31 cellular contexts compared by ENCODE assay signal in the genomic region with DNA sequence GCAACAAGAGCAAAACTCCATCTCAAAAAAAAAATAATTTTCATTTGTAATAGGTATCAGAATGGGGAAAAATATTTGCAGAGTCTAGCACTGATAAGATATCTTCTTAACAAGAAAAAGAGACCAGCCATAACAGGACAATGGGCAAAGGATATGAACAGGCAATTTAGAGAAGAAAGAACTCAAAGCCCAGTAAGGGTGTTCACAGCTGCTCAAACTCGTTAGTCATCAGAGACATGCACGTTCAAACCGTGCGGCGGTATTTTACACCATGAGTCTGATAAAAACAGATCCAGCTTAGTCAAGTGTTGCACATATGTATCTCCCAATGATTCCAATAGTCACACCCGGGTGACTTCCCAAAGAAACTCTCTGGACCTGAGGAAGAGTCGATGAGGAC. TPM values are rescaled to one million over a fixed set of nuclear protein-coding genes. Genes with fewer than 3 reads are reported as not detected.
"Had no signal": no experiment of that assay in that cellular context is flagged by ENCODE, and none has a peak within 500 bp of the region (broad histone marks: within the 10 kb centered on the region; RNA-seq: fewer than 3 reads in every experiment).

No MANE protein-coding gene starts in this region.

- H3K4me3 ChIP-seq: adrenal gland, ascending aorta, hepatocyte, pancreas, tibial artery had no signal

- H3K27ac Mint-ChIP-seq: activated B cell treated with CpG ODN at 0.5 μM for 24 hours; activated CD4-positive, alpha-beta T cell treated with anti-CD3 and anti-CD28 coated beads for 36 hours; activated naive CD8-positive, alpha-beta T cell; activated T-cell treated with anti-CD3 and anti-CD28 coated beads, Interleukin-2, amount 50 U/mL, for 24 hours; activated T-helper 17 cell treated with anti-CD3 and anti-CD28 coated beads, Interleukin-2, amount 50 U/mL, for 72 hours; natural killer cell treated with Interleukin-12 subunit alpha and Interleukin-12 subunit beta and Interleukin-15 and Interleukin-18, amount 100 ng/mL, for 72 hours; stimulated activated naive CD8-positive, alpha-beta T cell treated with anti-CD3 and anti-CD28 coated beads, Interleukin-15, amount 100 ng/mL, for 72 hours; T-helper 1 cell treated with Interleukin-12 subunit alpha and Interleukin-12 subunit beta and Interleukin-4 antibody, amounts not matched to agents 30 μg/mL and 1 μg/mL, for 36 hours had no signal

- H3K36me3 Mint-ChIP-seq: activated naive CD8-positive, alpha-beta T cell; natural killer cell treated with Interleukin-12 subunit alpha and Interleukin-12 subunit beta and Interleukin-15 and Interleukin-18, amount 100 ng/mL, for 72 hours had no signal

- H3K9me3 Mint-ChIP-seq: activated B cell treated with CpG ODN at 0.5 μM for 24 hours; activated T-cell treated with anti-CD3 and anti-CD28 coated beads, Interleukin-2, amount 50 U/mL, for 24 hours; activated T-helper 17 cell treated with anti-CD3 and anti-CD28 coated beads, Interleukin-2, amount 50 U/mL, for 72 hours; natural killer cell treated with Interleukin-12 subunit alpha and Interleukin-12 subunit beta and Interleukin-15 and Interleukin-18, amount 100 ng/mL, for 72 hours; stimulated activated naive CD8-positive, alpha-beta T cell treated with anti-CD3 and anti-CD28 coated beads, Interleukin-15, amount 100 ng/mL, for 72 hours; T-helper 1 cell treated with Interleukin-12 subunit alpha and Interleukin-12 subunit beta and Interleukin-4 antibody, amounts not matched to agents 30 μg/mL and 1 μg/mL, for 36 hours had no signal

- DNase-seq: activated B cell treated with CpG ODN at 0.5 μM for 24 hours; activated CD4-positive, alpha-beta T cell treated with anti-CD3 and anti-CD28 coated beads for 36 hours; activated CD4-positive, alpha-beta T cell treated with anti-CD3 and anti-CD28 coated beads, Interleukin-2, amount 50 U/mL, for 4 hours; activated CD8-positive, alpha-beta memory T cell treated with anti-CD3 and anti-CD28 coated beads for 24 hours; activated CD8-positive, alpha-beta memory T cell treated with anti-CD3 and anti-CD28 coated beads, Interleukin-2, amount 50 U/mL, for 4 hours; activated naive CD4-positive, alpha-beta T cell; activated T-cell treated with anti-CD3 and anti-CD28 coated beads, Interleukin-2, amount 50 U/mL, for 24 hours; adrenal gland; brain microvascular endothelial cell; central memory CD4-positive, alpha-beta T cell; glutamatergic neuron; left ventricle myocardium superior; mammary epithelial cell; midbrain; pancreas; stimulated activated CD4-positive, alpha-beta T cell treated with anti-CD3 and anti-CD28 coated beads, Interleukin-12 subunit alpha, Interleukin-12 subunit beta, amount 100 ng/mL, for 4 hours; stimulated activated CD4-positive, alpha-beta T cell treated with anti-CD3 and anti-CD28 coated beads, Interleukin-4, amount 100 ng/mL, for 4 hours; stimulated activated naive CD8-positive, alpha-beta T cell treated with anti-CD3 and anti-CD28 coated beads, Interleukin-15, amount 100 ng/mL, for 72 hours; T1000; tibial artery had no signal

- H3K27me3 Mint-ChIP-seq: activated CD4-positive, alpha-beta T cell treated with anti-CD3 and anti-CD28 coated beads for 36 hours had no signal

- H3K4me3 Mint-ChIP-seq: activated B cell treated with CpG ODN at 0.5 μM for 24 hours; activated CD4-positive, alpha-beta T cell treated with anti-CD3 and anti-CD28 coated beads for 36 hours; activated naive CD8-positive, alpha-beta T cell; activated T-cell treated with anti-CD3 and anti-CD28 coated beads, Interleukin-2, amount 50 U/mL, for 24 hours; activated T-helper 17 cell treated with anti-CD3 and anti-CD28 coated beads, Interleukin-2, amount 50 U/mL, for 72 hours; natural killer cell treated with Interleukin-12 subunit alpha and Interleukin-12 subunit beta and Interleukin-15 and Interleukin-18, amount 100 ng/mL, for 72 hours; stimulated activated naive CD8-positive, alpha-beta T cell treated with anti-CD3 and anti-CD28 coated beads, Interleukin-15, amount 100 ng/mL, for 72 hours; T-helper 1 cell treated with Interleukin-12 subunit alpha and Interleukin-12 subunit beta and Interleukin-4 antibody, amounts not matched to agents 30 μg/mL and 1 μg/mL, for 36 hours had no signal

- H3K4me1 Mint-ChIP-seq: activated B cell treated with CpG ODN at 0.5 μM for 24 hours; activated CD4-positive, alpha-beta T cell treated with anti-CD3 and anti-CD28 coated beads for 36 hours; stimulated activated naive CD8-positive, alpha-beta T cell treated with anti-CD3 and anti-CD28 coated beads, Interleukin-15, amount 100 ng/mL, for 72 hours had no signal

- ATAC-seq: activated CD4-positive, alpha-beta T cell treated with anti-CD3 and anti-CD28 coated beads for 36 hours; activated T-helper 17 cell treated with anti-CD3 and anti-CD28 coated beads, Interleukin-2, amount 50 U/mL, for 72 hours; left ventricle myocardium superior; natural killer cell treated with Interleukin-12 subunit alpha and Interleukin-12 subunit beta and Interleukin-15 and Interleukin-18, amount 100 ng/mL, for 72 hours; pancreas; right cardiac atrium; stimulated activated naive CD8-positive, alpha-beta T cell treated with anti-CD3 and anti-CD28 coated beads, Interleukin-15, amount 100 ng/mL, for 72 hours had no signal

RNA-seq across cellular contexts. Expression of gene NCCRP1, which starts 13.7 kb away (rescaled TPM):
- total RNA-seq: activated B cell treated with CpG ODN at 0.5 μM for 24 hours; activated CD4-positive, alpha-beta T cell treated with anti-CD3 and anti-CD28 coated beads for 36 hours; activated T-helper 17 cell treated with anti-CD3 and anti-CD28 coated beads, Interleukin-2, amount 50 U/mL, for 72 hours; ascending aorta; dermis microvascular lymphatic vessel endothelial cell; frontal cortex; left ventricle myocardium superior; natural killer cell treated with Interleukin-12 subunit alpha and Interleukin-12 subunit beta and Interleukin-15 and Interleukin-18, amount 100 ng/mL, for 72 hours; pulmonary artery endothelial cell; right cardiac atrium; skeletal muscle tissue had no signal

RNA-seq across cellular contexts. Expression of gene SYCN, which starts 21.0 kb away (rescaled TPM):
- total RNA-seq: activated B cell treated with CpG ODN at 0.5 μM for 24 hours; activated CD4-positive, alpha-beta T cell treated with anti-CD3 and anti-CD28 coated beads for 36 hours; activated T-helper 17 cell treated with anti-CD3 and anti-CD28 coated beads, Interleukin-2, amount 50 U/mL, for 72 hours; ascending aorta; dermis microvascular lymphatic vessel endothelial cell; frontal cortex; left ventricle myocardium superior; mammary epithelial cell; natural killer cell treated with Interleukin-12 subunit alpha and Interleukin-12 subunit beta and Interleukin-15 and Interleukin-18, amount 100 ng/mL, for 72 hours; pulmonary artery endothelial cell; right cardiac atrium; skeletal muscle tissue had no signal
